8 cellular contexts compared by ENCODE assay signal in the genomic region with DNA sequence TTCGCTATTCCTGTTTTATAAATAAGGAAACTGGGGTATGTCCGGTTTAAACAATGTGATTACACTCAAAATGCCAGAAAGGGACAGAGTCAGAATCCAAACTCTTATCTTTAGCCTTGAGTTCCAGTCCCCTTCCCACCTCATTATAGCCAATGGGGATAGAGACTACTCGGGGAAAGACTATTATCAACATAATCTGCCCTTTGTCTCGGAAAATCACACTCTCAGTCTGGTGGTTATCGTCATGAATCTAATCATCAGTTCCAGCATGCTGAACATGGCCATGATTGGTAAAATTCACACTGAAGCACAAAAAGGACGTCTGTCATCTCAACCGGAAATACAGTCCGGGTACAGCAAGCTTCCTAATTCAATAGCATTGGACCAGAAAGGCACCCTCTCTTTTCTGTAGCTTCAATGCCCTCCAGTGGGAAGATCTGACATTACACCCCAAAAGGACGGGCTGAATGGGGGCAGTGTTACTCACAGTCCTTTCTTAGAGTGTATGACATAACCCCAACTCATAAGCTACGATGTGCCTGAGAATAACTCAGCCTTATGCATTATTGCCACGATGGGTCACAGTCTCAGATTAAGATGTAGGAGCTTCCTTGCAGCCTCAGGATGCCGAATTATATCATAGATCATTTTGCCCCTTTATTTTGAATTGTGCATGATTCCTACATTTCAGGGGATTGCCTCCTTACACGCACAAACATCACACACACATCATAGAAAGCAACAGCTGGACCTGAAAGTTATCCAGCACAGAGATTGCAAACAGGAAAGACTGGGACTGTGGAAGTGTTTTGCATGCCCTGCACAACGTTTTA.
DNase-seq lines count a peak whose midpoint lies in the region; ATAC-seq, FAIRE-seq and TF ChIP-seq lines count a peak whose summit lies in the region.

No MANE protein-coding gene starts in this region.

- peaks cover 3% of the 10 kb centered on the region; the same call in 1 of the 2 replicates for H3K4me1 ChIP-seq in DOHH2 (ENCODE audit: control insufficient read depth, low read length)
- no peaks in the 10 kb centered on the region for H3K4me1 ChIP-seq in osteoblast (ENCODE audit: insufficient read depth, low read length)
- H3K4me1 ChIP-seq in transverse colon = no peaks in the 10 kb centered on the region

- no peaks in the 10 kb centered on the region for H3K27me3 ChIP-seq in DOHH2 (ENCODE audit: control insufficient read depth, low read length)
- no peaks in the 10 kb centered on the region for H3K27me3 ChIP-seq in osteoblast (ENCODE audit: insufficient read depth, low read length)
- no peaks in the 10 kb centered on the region for H3K27me3 ChIP-seq in transverse colon

- peak overlapping the region; percentile 65 for H2AFZ ChIP-seq in osteoblast (ENCODE audit: low read length)

- H3K9me3 ChIP-seq in DOHH2 (ENCODE audit: control insufficient read depth, insufficient read depth, low read length) (no peaks in the 10 kb centered on the region), osteoblast (ENCODE audit: low read depth, low read length) (no peaks in the 10 kb centered on the region), transverse colon (no peaks in the 10 kb centered on the region)

- H3K4me2 ChIP-seq in DOHH2 (ENCODE audit: low read length) (peak overlapping the region; percentile 44), osteoblast (ENCODE audit: insufficient read depth, low read length) (peak overlapping the region; percentile 59)

- no peaks in the 10 kb centered on the region for H3F3A ChIP-seq in DOHH2 (ENCODE audit: control insufficient read depth, insufficient read depth)

- H3K9me2 ChIP-seq in DOHH2 (replicated peaks; ENCODE audit: control insufficient read depth, low read length) = no peaks in the 10 kb centered on the region

- H3K4me3 ChIP-seq in DOHH2 (ENCODE audit: low read length) (peak overlapping the region; percentile 34), osteoblast (ENCODE audit: insufficient read depth, low read length) (peak overlapping the region; percentile 6), transverse colon (peak overlapping the region in 1 of 4 donors; percentile 6)

- H3K36me3 ChIP-seq in DOHH2 (ENCODE audit: control insufficient read depth, low read length) (no peaks in the 10 kb centered on the region), osteoblast (ENCODE audit: insufficient read depth, low read length) (no peaks in the 10 kb centered on the region), transverse colon (no peaks in the 10 kb centered on the region)

- H3K79me2 ChIP-seq in DOHH2 (ENCODE audit: control insufficient read depth, low read length) = no peaks in the 10 kb centered on the region
- H3K79me2 ChIP-seq in osteoblast (ENCODE audit: insufficient read depth, low read length) = no peaks in the 10 kb centered on the region

- TF ChIP-seq POLR2A in transverse colon (IDR thresholded peaks at IDR 0.05) = no peak

- H4K20me1 ChIP-seq in DOHH2 (ENCODE audit: control insufficient read depth, insufficient read depth, low read depth, low read length) = no peaks in the 10 kb centered on the region
- H4K20me1 ChIP-seq in osteoblast (ENCODE audit: insufficient read depth, low read length) = no peaks in the 10 kb centered on the region

- intact Hi-C loops in transverse colon (cut with DNase I; ENCODE audit: low total_unique reads) = no loop called here

- H3K27ac ChIP-seq in DOHH2 (ENCODE audit: low read depth, low read length) = no peak overlapping the region
- H3K27ac ChIP-seq in osteoblast (ENCODE audit: low read depth, low read length) = no peak overlapping the region
- H3K27ac ChIP-seq in transverse colon = no peak overlapping the region

- in situ Hi-C loops in transverse colon (cut with MboI; ENCODE audit: low pct_ligation_motif_present in 1 of 4, low pct_unique_long_range_greater_than_20kb in 1 of 4, low sequenced_read_pairs in 3 of 4) = no loop called here

- WGBS in transverse colon (ENCODE audit: low coverage in 1 of 2), 2 donors = 26 to 27% methylated on average over 5 to 14 of the region's 14 CpGs

- peak; percentile 62 for DNase-seq in HS-27A (ENCODE audit: low read depth)
- peak; percentile 34 for DNase-seq in RCC 7860 (ENCODE audit: low spot score)
- DNase-seq in activated effector memory CD4-positive, alpha-beta T cell treated with Interleukin-2 at 50 U/mL for 16 hours = peak; percentile 13
- peak; percentile 88 for DNase-seq in foreskin melanocyte
- DNase-seq in osteoblast (ENCODE audit: insufficient read length, low spot score, missing footprints) = peak; percentile 49
- peak; percentile 36 for DNase-seq in transverse colon

- TF ChIP-seq EP300 in transverse colon (IDR thresholded peaks at IDR 0.05; ENCODE audit: low read depth) = no peak

- FAIRE-seq in RCC 7860 (lab: Jason Lieb, UNC) = no peak

- TF ChIP-seq CTCF in DOHH2 (IDR thresholded peaks at IDR 0.05; ENCODE audit: low read depth, low read length, poor library complexity, severe bottlenecking) (peak; percentile 82), osteoblast (IDR thresholded peaks at IDR 0.05; ENCODE audit: extremely low read depth, low read depth, low read length) (peak; percentile 76), transverse colon (IDR thresholded peaks at IDR 0.05) (peak; percentile 57 to 74 (median 69))

- ATAC-seq in GM21447 (IDR thresholded peaks at IDR 0.05; ENCODE audit: unreplicated experiment) = peak; percentile 89

Comparison
In these comparisons a context has a peak if more than half of its experiments do, and no peak if none do; other contexts are left out.
1. DNase-seq: peak in every context shown above with its lines; median percentile 88 in foreskin melanocyte; 62 in HS-27A; 49 in osteoblast; 36 in transverse colon; 34 in RCC 7860; 13 in activated effector memory CD4-positive, alpha-beta T cell treated with Interleukin-2 at 50 U/mL for 16 hours.